In genomic region chr9:16417749-16418148, GRCh38 we compare ENCODE assay signal across 14 cellular contexts.
DNase-seq lines count a peak whose midpoint lies in the region; TF ChIP-seq lines count a peak whose summit lies in the region.
"Had no signal": no experiment of that assay in that cellular context is flagged by ENCODE, and none has a peak within 500 bp of the region (broad histone marks: within the 10 kb centered on the region; RNA-seq: fewer than 3 reads in every experiment).

No MANE protein-coding gene starts in this region.

- no peak for TF ChIP-seq EP300 in stomach (IDR thresholded peaks at IDR 0.05)

- 65 to 85% (median 77%) methylated on average over 3 of the region's 3 CpGs for WGBS in stomach, 5 donors

- H3K27ac ChIP-seq in HEK293 (ENCODE audit: extremely low read depth, low read depth, low read length): peak overlapping the region; percentile 48; the same call in 1 of the 2 replicates
- peak overlapping the region; percentile 20 to 52 for H3K27ac ChIP-seq in ascending aorta
- peak overlapping the region in 3 of 5 donors; percentile 11 to 24 (median 23) for H3K27ac ChIP-seq in stomach
- H3K27ac ChIP-seq: prostate gland, VCaP had no signal

- TF ChIP-seq CTCF in HEK293 (tag by site-specific recombination; IDR thresholded peaks at IDR 0.05) (no peak), ascending aorta (IDR thresholded peaks at IDR 0.05) (no peak), stomach (IDR thresholded peaks at IDR 0.05) (no peak)

- CTCF ChIA-PET in HEK293 (lab: Yijun Ruan, JAX): no interaction called here
- CTCF ChIA-PET in activated naive CD4-positive, alpha-beta T cell treated with anti-CD3 and anti-CD28 coated beads for 36 hours (lab: Charles Lee): no interaction called here

- H3K9me3 ChIP-seq in HEK293 (ENCODE audit: control insufficient read depth, insufficient read depth, low read depth, low read length) (no peaks in the 10 kb centered on the region), ascending aorta (no peaks in the 10 kb centered on the region), stomach (no peaks in the 10 kb centered on the region)
- H3K9me3 ChIP-seq: prostate gland had no signal

- H3K4me1 ChIP-seq in HEK293 (ENCODE audit: control insufficient read depth, insufficient read depth, low read length) (peaks cover 6% of the 10 kb centered on the region; the same call in 1 of the 2 replicates), ascending aorta (peaks cover 0 to 8% of the 10 kb centered on the region in 2 donors), stomach (peaks cover 0 to 24% (median 5%) of the 10 kb centered on the region in 4 donors)
- H3K4me1 ChIP-seq: prostate gland had no signal

- POLR2A ChIA-PET in HEK293 (lab: Yijun Ruan, JAX): no interaction called here

- no peak for DNase-seq in ascending aorta (ENCODE audit: low spot score in 2 of 2)
- DNase-seq in immature natural killer cell: peak in 1 of 3 donors; percentile 6
- no peak for DNase-seq in stomach
- DNase-seq in DMS 273 (lab: John Stamatoyannopoulos, UW; ENCODE audit: unreplicated experiment): no peak
- no peak for DNase-seq in activated naive CD4-positive, alpha-beta T cell treated with anti-CD3 and anti-CD28 coated beads for 36 hours
- no peak for DNase-seq in NCI-H146 (lab: John Stamatoyannopoulos, UW)
- DNase-seq in activated naive CD4-positive, alpha-beta T cell treated with anti-CD3 and anti-CD28 coated beads, Interleukin-2, amount 50 U/mL, for 16 hours: no peak
- DNase-seq: NCI-H226; stimulated activated CD4-positive, alpha-beta T cell treated with anti-CD3 and anti-CD28 coated beads, Interleukin-4, amount 100 ng/mL, for 4 hours; stimulated activated naive B cell treated with anti-CD40 and anti-IgM and Interleukin-4, amounts not matched to agents 10 μg/mL and 1 μg/mL and 100 μg/mL, for 72 hours had no signal

- H3K4me1 Mint-ChIP-seq in immature natural killer cell: peaks cover 31 to 33% of the 10 kb centered on the region in 2 donors
- H3K4me1 Mint-ChIP-seq in activated naive CD4-positive, alpha-beta T cell treated with anti-CD3 and anti-CD28 coated beads for 36 hours (ENCODE audit: low read depth): no peaks in the 10 kb centered on the region
- H3K4me1 Mint-ChIP-seq: stimulated activated naive B cell treated with anti-CD40 and anti-IgM and Interleukin-4, amounts not matched to agents 10 μg/mL and 1 μg/mL and 100 μg/mL, for 72 hours had no signal

- H3K27ac Mint-ChIP-seq in immature natural killer cell: peak overlapping the region in 1 of 6 donors; percentile 49
- H3K27ac Mint-ChIP-seq in activated naive CD4-positive, alpha-beta T cell treated with anti-CD3 and anti-CD28 coated beads for 36 hours: no peak overlapping the region
- H3K27ac Mint-ChIP-seq: activated naive CD4-positive, alpha-beta T cell treated with anti-CD3 and anti-CD28 coated beads, Interleukin-2, amount 50 U/mL, for 72 hours; stimulated activated naive B cell treated with anti-CD40 and anti-IgM and Interleukin-4, amounts not matched to agents 10 μg/mL and 1 μg/mL and 100 μg/mL, for 72 hours had no signal

- H3K27me3 ChIP-seq in ascending aorta (no peaks in the 10 kb centered on the region), stomach (no peaks in the 10 kb centered on the region)

- no peak for TF ChIP-seq POLR2A in stomach (IDR thresholded peaks at IDR 0.05)

- H3K36me3 ChIP-seq in HEK293 (ENCODE audit: control insufficient read depth in 2 of 2, insufficient read depth in 1 of 2, low read length in 2 of 2): no peaks in the 10 kb centered on the region
- no peaks in the 10 kb centered on the region for H3K36me3 ChIP-seq in ascending aorta
- peaks cover 0 to 5% (median 2%) of the 10 kb centered on the region in 4 donors for H3K36me3 ChIP-seq in stomach
- H3K36me3 ChIP-seq: prostate gland had no signal

- peak overlapping the region in 3 of 5 donors; percentile 28 to 64 (median 57) for H3K4me3 Mint-ChIP-seq in immature natural killer cell
- H3K4me3 Mint-ChIP-seq in activated naive CD4-positive, alpha-beta T cell treated with anti-CD3 and anti-CD28 coated beads for 36 hours: no peak overlapping the region
- H3K4me3 Mint-ChIP-seq: stimulated activated naive B cell treated with anti-CD40 and anti-IgM and Interleukin-4, amounts not matched to agents 10 μg/mL and 1 μg/mL and 100 μg/mL, for 72 hours had no signal

- H3K4me3 ChIP-seq in HEK293 (ENCODE audit: low read depth, low read length) (no peak overlapping the region), ascending aorta (peak overlapping the region in 1 of 2 donors; percentile 20), stomach (no peak overlapping the region)
- H3K4me3 ChIP-seq: prostate gland had no signal

- peaks cover 4 to 6% (median 5%) of the 10 kb centered on the region in 3 donors for H3K27me3 Mint-ChIP-seq in immature natural killer cell (ENCODE audit: low read depth in 3 of 3)
- H3K27me3 Mint-ChIP-seq in activated naive CD4-positive, alpha-beta T cell treated with anti-CD3 and anti-CD28 coated beads for 36 hours (ENCODE audit: low read depth): no peaks in the 10 kb centered on the region
- H3K27me3 Mint-ChIP-seq: stimulated activated naive B cell treated with anti-CD40 and anti-IgM and Interleukin-4, amounts not matched to agents 10 μg/mL and 1 μg/mL and 100 μg/mL, for 72 hours had no signal

- intact Hi-C loops in ascending aorta (cut with DNase I): no loop called here
- intact Hi-C loops in stomach (cut with DNase I; ENCODE audit: low total_unique reads): no loop called here
- intact Hi-C loops in activated naive CD4-positive, alpha-beta T cell treated with anti-CD3 and anti-CD28 coated beads for 36 hours (cut with micrococcal nuclease): no loop called here

- H3K36me3 Mint-ChIP-seq in immature natural killer cell: peaks cover 6 to 21% (median 8%) of the 10 kb centered on the region in 3 donors
- H3K36me3 Mint-ChIP-seq in activated naive CD4-positive, alpha-beta T cell treated with anti-CD3 and anti-CD28 coated beads for 36 hours (ENCODE audit: low read depth): no peaks in the 10 kb centered on the region
- H3K36me3 Mint-ChIP-seq: activated naive CD4-positive, alpha-beta T cell treated with anti-CD3 and anti-CD28 coated beads, Interleukin-2, amount 50 U/mL, for 72 hours; stimulated activated naive B cell treated with anti-CD40 and anti-IgM and Interleukin-4, amounts not matched to agents 10 μg/mL and 1 μg/mL and 100 μg/mL, for 72 hours had no signal

- H3K9me3 Mint-ChIP-seq in immature natural killer cell: peaks cover 0 to 2% (median 0%) of the 10 kb centered on the region in 6 donors
- no peaks in the 10 kb centered on the region for H3K9me3 Mint-ChIP-seq in activated naive CD4-positive, alpha-beta T cell treated with anti-CD3 and anti-CD28 coated beads for 36 hours

TF ChIP-seq in HEK293, 187 proteins besides CTCF, POLR2A, EP300 and RAD21:
- TF ChIP-seq ZNF169 (tag by site-specific recombination; IDR thresholded peaks at IDR 0.05): no peak
- no peak for TF ChIP-seq ZNF658 (tag by site-specific recombination; IDR thresholded peaks at IDR 0.05)
- no peak for TF ChIP-seq ZNF423 (tag by site-specific recombination; IDR thresholded peaks at IDR 0.05)
- no peak for TF ChIP-seq ZNF146 (tag by site-specific recombination; IDR thresholded peaks at IDR 0.05)
- TF ChIP-seq BCL11A (tag by site-specific recombination; IDR thresholded peaks at IDR 0.05; ENCODE audit: low read depth): no peak
- TF ChIP-seq REPIN1 (tag by site-specific recombination; IDR thresholded peaks at IDR 0.05; ENCODE audit: low read depth): no peak
- TF ChIP-seq ZNF433 (tag by site-specific recombination; IDR thresholded peaks at IDR 0.05; ENCODE audit: low read depth): no peak
- TF ChIP-seq ZNF138 (tag by site-specific recombination; IDR thresholded peaks at IDR 0.05; ENCODE audit: borderline replicate concordance): no peak
- no peak for TF ChIP-seq ZNF560 (tag by site-specific recombination; IDR thresholded peaks at IDR 0.05; ENCODE audit: borderline replicate concordance)
- TF ChIP-seq ZFP37 (tag by site-specific recombination; IDR thresholded peaks at IDR 0.05): no peak
- no peak for TF ChIP-seq ZNF202 (tag by site-specific recombination; IDR thresholded peaks at IDR 0.05; ENCODE audit: borderline replicate concordance)
- TF ChIP-seq SCRT2 (tag by site-specific recombination; IDR thresholded peaks at IDR 0.05): no peak
- no peak for TF ChIP-seq ZIC2 (tag by site-specific recombination; IDR thresholded peaks at IDR 0.05)
- TF ChIP-seq HOXA7 (CRISPR knock-in tag; IDR thresholded peaks at IDR 0.05; ENCODE audit: borderline replicate concordance): no peak
- TF ChIP-seq ZNF670 (tag by site-specific recombination; IDR thresholded peaks at IDR 0.05; ENCODE audit: low read depth): no peak
- TF ChIP-seq ZFP69B (tag by site-specific recombination; IDR thresholded peaks at IDR 0.05): no peak
- TF ChIP-seq ZNF19 (tag by site-specific recombination; IDR thresholded peaks at IDR 0.05; ENCODE audit: low read depth): no peak
- TF ChIP-seq ZNF777 (tag by site-specific recombination; IDR thresholded peaks at IDR 0.05; ENCODE audit: borderline replicate concordance): no peak
- no peak for TF ChIP-seq ZNF174 (tag by site-specific recombination; IDR thresholded peaks at IDR 0.05)
- no peak for TF ChIP-seq WT1 (tag by site-specific recombination; IDR thresholded peaks at IDR 0.05)
